Comparison of ENCODE assay signal across 19 cellular contexts in genomic region chr9:128116104-128117083, GRCh38. TPM values are rescaled to one million over a fixed set of nuclear protein-coding genes. Genes with fewer than 3 reads are reported as not detected.
DNase-seq lines count a peak whose midpoint lies in the region; ATAC-seq, FAIRE-seq and TF ChIP-seq lines count a peak whose summit lies in the region.
"Had no signal": no experiment of that assay in that cellular context is flagged by ENCODE, and none has a peak within 500 bp of the region (broad histone marks: within the 10 kb centered on the region; RNA-seq: fewer than 3 reads in every experiment).

No MANE protein-coding gene starts in this region.

- peak overlapping the region; percentile 43 to 88 (median 66) for H3K27ac Mint-ChIP-seq in CD14-positive monocyte
- H3K27ac Mint-ChIP-seq: activated naive CD4-positive, alpha-beta T cell treated with anti-CD3 and anti-CD28 coated beads for 36 hours had no signal

- H3K27me3 ChIP-seq in Peyer's patch = no peaks in the 10 kb centered on the region

- no peak for ATAC-seq in HG03520 (IDR thresholded peaks at IDR 0.05; ENCODE audit: unreplicated experiment)

- no peaks in the 10 kb centered on the region for H3K9me3 ChIP-seq in Peyer's patch
- H3K9me3 ChIP-seq in kidney (ENCODE audit: control insufficient read depth in 1 of 2, low read length in 2 of 2) = no peaks in the 10 kb centered on the region

- DNase-seq in CD14-positive monocyte (ENCODE audit: low spot score) = peak; percentile 17
- DNase-seq in Peyer's patch = peak in 2 of 3 donors; percentile 49 to 51
- DNase-seq in kidney = peak; percentile 60
- peak; percentile 56 for DNase-seq in posterior vena cava (ENCODE audit: low spot score)
- no peak for DNase-seq in stimulated activated CD4-positive, alpha-beta T cell treated with anti-CD3 and anti-CD28 coated beads, Interleukin-15, amount 100 ng/mL, for 24 hours
- no peak for DNase-seq in effector CD4-positive, alpha-beta T cell
- no peak for DNase-seq in NCI-H446 treated with DMSO at 0.1 percent for 48 hours (lab: John Stamatoyannopoulos, UW)
- DNase-seq: activated CD4-positive, alpha-beta T cell treated with anti-CD3 and anti-CD28 coated beads for 1 hour; activated naive CD4-positive, alpha-beta T cell treated with anti-CD3 and anti-CD28 coated beads for 36 hours; effector memory CD8-positive, alpha-beta T cell; GF-D8; hypothalamus; NCI-H82; stimulated activated CD4-positive, alpha-beta T cell treated with anti-CD3 and anti-CD28 coated beads, Interleukin-4, amount 100 ng/mL, for 1 hour; T-helper 1 cell had no signal

- H3K9me3 Mint-ChIP-seq in CD14-positive monocyte = peaks cover 0 to 2% (median 0%) of the 10 kb centered on the region in 7 donors
- H3K9me3 Mint-ChIP-seq: activated naive CD4-positive, alpha-beta T cell treated with anti-CD3 and anti-CD28 coated beads for 36 hours; effector memory CD8-positive, alpha-beta T cell; naive thymus-derived CD8-positive, alpha-beta T cell had no signal

- H3K36me3 ChIP-seq in Peyer's patch (peaks cover 0 to 15% (median 0%) of the 10 kb centered on the region in 3 donors), kidney (ENCODE audit: control insufficient read depth in 1 of 2, insufficient read depth in 2 of 2, low read length in 2 of 2) (peaks cover 3 to 4% of the 10 kb centered on the region in 2 donors)

- H3K4me1 ChIP-seq in Peyer's patch (peaks cover 0 to 27% (median 10%) of the 10 kb centered on the region in 4 donors), kidney (ENCODE audit: control insufficient read depth in 1 of 2, insufficient read depth in 1 of 2, low read depth in 1 of 2, low read length in 2 of 2) (peaks cover 15 to 28% of the 10 kb centered on the region in 2 donors)

- peak overlapping the region in 1 of 2 donors; percentile 26 for H3K9ac ChIP-seq in kidney (ENCODE audit: low read length in 2 of 2)

- peaks cover 2 to 6% (median 3%) of the 10 kb centered on the region in 3 donors for H3K27me3 Mint-ChIP-seq in CD14-positive monocyte (ENCODE audit: low read depth in 3 of 3)
- H3K27me3 Mint-ChIP-seq: effector memory CD8-positive, alpha-beta T cell; naive thymus-derived CD8-positive, alpha-beta T cell had no signal

- H3K27ac ChIP-seq in Peyer's patch (peak overlapping the region; percentile 40 to 98 (median 96)), kidney (ENCODE audit: low read depth in 2 of 2, low read length in 2 of 2) (peak overlapping the region; percentile 72 to 98)

- no peak overlapping the region for H3K4me3 ChIP-seq in Peyer's patch
- no peak overlapping the region for H3K4me3 ChIP-seq in kidney (ENCODE audit: low read length in 2 of 2)

- TF ChIP-seq CTCF in CD14-positive monocyte (IDR thresholded peaks at IDR 0.05) (no peak), Peyer's patch (IDR thresholded peaks at IDR 0.05) (no peak), kidney (IDR thresholded peaks at IDR 0.05; ENCODE audit: borderline replicate concordance, extremely low read depth, insufficient read depth) (no peak)

- FAIRE-seq in kidney (lab: Jason Lieb, UNC) = no peak
- FAIRE-seq: D721Med had no signal

- H3K36me3 Mint-ChIP-seq in CD14-positive monocyte = peaks cover 17 to 32% of the 10 kb centered on the region in 2 donors

- no peak for TF ChIP-seq POLR2A in Peyer's patch (IDR thresholded peaks at IDR 0.05)

- intact Hi-C loops in CD14-positive monocyte (cut with micrococcal nuclease) = loop anchor here in 1 of 2 donors (5.0 kb wide), 1 partner anchor 174 kb away; no protein-coding TSS in a partner anchor
- intact Hi-C loops in kidney (cut with DNase I) = loop anchor here (10.0 kb wide), 1 partner anchor 172 kb away; no protein-coding TSS in a partner anchor
- intact Hi-C loops in posterior vena cava (cut with DNase I) = loop anchor here in 1 of 2 donors (5.0 to 10.0 kb wide), 2 partner anchors 174 to 242 kb away; partner anchors contain the start of gene AK1

- H3K4me3 Mint-ChIP-seq in CD14-positive monocyte = no peak overlapping the region
- H3K4me3 Mint-ChIP-seq: activated naive CD4-positive, alpha-beta T cell treated with anti-CD3 and anti-CD28 coated beads for 36 hours; effector memory CD8-positive, alpha-beta T cell; naive thymus-derived CD8-positive, alpha-beta T cell had no signal

- H3K4me1 Mint-ChIP-seq in CD14-positive monocyte = peaks cover 15% of the 10 kb centered on the region

RNA-seq across cellular contexts. Expression of gene PTGES2, which starts 11.1 kb away (rescaled TPM):
- 10 to 100 TPM; 42.0 to 49.4 TPM for polyA plus RNA-seq in CD14-positive monocyte
- total RNA-seq in Peyer's patch = 100 to 1,000 TPM; 123 to 193 (median 168) TPM
- 64.1 TPM for total RNA-seq in kidney
- polyA plus RNA-seq in kidney (ENCODE audit: insufficient read depth, low read depth, low replicate concordance) = 117 TPM
- 10 to 100 TPM; 38.6 to 38.9 TPM for total RNA-seq in posterior vena cava

RNA-seq across cellular contexts. Expression of gene LCN2, which starts 32.9 kb away (rescaled TPM):
- under 1 TPM in 1 of 2 donors, not detected in 1; 0.83 TPM for polyA plus RNA-seq in CD14-positive monocyte
- total RNA-seq in Peyer's patch = 100 to 1,000 TPM in 1 of 4 donors, 10 to 100 TPM in 2, 1 to 10 TPM in 1; 1.9 to 191 (median 37.1) TPM
- total RNA-seq in kidney = 198 TPM
- 8.2 TPM for polyA plus RNA-seq in kidney (ENCODE audit: insufficient read depth, low read depth, low replicate concordance)
- total RNA-seq in posterior vena cava = under 1 TPM; 0.67 to 0.69 TPM
- total RNA-seq: activated naive CD4-positive, alpha-beta T cell treated with anti-CD3 and anti-CD28 coated beads for 36 hours; naive thymus-derived CD8-positive, alpha-beta T cell; RPMI7951 had no signal
- polyA plus RNA-seq: naive thymus-derived CD8-positive, alpha-beta T cell had no signal

RNA-seq across cellular contexts. Expression of gene BBLN, which starts 43.7 kb away (rescaled TPM):
- 10 to 100 TPM; 51.5 to 54.5 TPM for polyA plus RNA-seq in CD14-positive monocyte
- 10 to 100 TPM; 38.8 to 93.7 (median 70.2) TPM for total RNA-seq in Peyer's patch
- total RNA-seq in kidney = 55.6 TPM
- polyA plus RNA-seq in kidney (ENCODE audit: insufficient read depth, low read depth, low replicate concordance) = 192 TPM
- total RNA-seq in posterior vena cava = 10 to 100 TPM; 41.9 to 49.1 TPM

RNA-seq across cellular contexts. Expression of gene SLC25A25, which starts 48.4 kb away (rescaled TPM):
- polyA plus RNA-seq in CD14-positive monocyte (1 to 10 TPM; 5.1 to 6.3 TPM), kidney (ENCODE audit: insufficient read depth, low read depth, low replicate concordance) (20.4 TPM)
- total RNA-seq in Peyer's patch (10 to 100 TPM; 18.2 to 44.1 (median 28.2) TPM), kidney (24.9 TPM), posterior vena cava (10 to 100 TPM; 22.9 to 35.2 TPM)

RNA-seq across cellular contexts. Expression of gene NAIF1, which starts 49.3 kb away (rescaled TPM):
- 1 to 10 TPM; 4.6 to 5.6 TPM for polyA plus RNA-seq in CD14-positive monocyte
- total RNA-seq in Peyer's patch = 10 to 100 TPM in 2 of 4 donors, 1 to 10 TPM in 2; 7.4 to 26.1 (median 11.8) TPM
- total RNA-seq in kidney = 12.3 TPM
- polyA plus RNA-seq in kidney (ENCODE audit: insufficient read depth, low read depth, low replicate concordance) = 9.7 TPM
- 1 to 10 TPM; 6.0 to 7.1 TPM for total RNA-seq in posterior vena cava

Comparison
In these comparisons a context has a peak if more than half of its experiments do, and no peak if none do; other contexts are left out.
1. DNase-seq: peak in CD14-positive monocyte (single experiment), Peyer's patch (2 of 3), kidney (single experiment) and posterior vena cava (single experiment); none in stimulated activated CD4-positive, alpha-beta T cell treated with anti-CD3 and anti-CD28 coated beads, Interleukin-15, amount 100 ng/mL, for 24 hours (single experiment), effector CD4-positive, alpha-beta T cell (single experiment) and NCI-H446 treated with DMSO at 0.1 percent for 48 hours (single experiment).